In genomic region chr1:10048601-10049000, GRCh38 we compare ENCODE assay signal across 18 cellular contexts. TPM values are rescaled to one million over a fixed set of nuclear protein-coding genes. Genes with fewer than 3 reads are reported as not detected.
DNase-seq lines count a peak whose midpoint lies in the region; ATAC-seq and TF ChIP-seq lines count a peak whose summit lies in the region.
"Had no signal": no experiment of that assay in that cellular context is flagged by ENCODE, and none has a peak within 500 bp of the region (broad histone marks: within the 10 kb centered on the region; RNA-seq: fewer than 3 reads in every experiment).

No MANE protein-coding gene starts in this region.

- 83% methylated on average over 2 of the region's 3 CpGs; no CpG with 5 or more reads in 1 of the 2 experiments for WGBS in IMR-90 (ENCODE audit: extremely low coverage in 2 of 2, insufficient read length in 1 of 2), 2 experiments

- no peak overlapping the region for H3K56ac ChIP-seq in IMR-90 (ENCODE audit: extremely low read depth, insufficient read depth, low read length)

- POLR2A ChIA-PET in IMR-90 (lab: Charles Lee; ENCODE audit: unreplicated experiment), result no interaction called here

- no peaks in the 10 kb centered on the region for H3K9me3 ChIP-seq in IMR-90 (ENCODE audit: control insufficient read depth, insufficient read depth, low read length)
- H3K9me3 ChIP-seq: A549, Caco-2 had no signal

- no peak overlapping the region for H2BK20ac ChIP-seq in IMR-90 (ENCODE audit: low read depth, low read length)

- no peak overlapping the region for H2BK15ac ChIP-seq in IMR-90 (ENCODE audit: low read depth, low read length)

- no peak overlapping the region for H3K9ac ChIP-seq in IMR-90 (ENCODE audit: low read depth, low read length)

- dilution Hi-C loops in IMR-90 (cut with HindIII; ENCODE audit: low sequenced_read_pairs, unreplicated experiment), result no loop called here

- H3K4me1 Mint-ChIP-seq in activated T-cell treated with anti-CD3 and anti-CD28 coated beads, Interleukin-2, amount 50 U/mL, for 72 hours (ENCODE audit: low read depth), result peaks cover 26% of the 10 kb centered on the region
- peaks cover 41% of the 10 kb centered on the region for H3K4me1 Mint-ChIP-seq in stimulated activated effector memory CD8-positive, alpha-beta T cell treated with anti-CD3 and anti-CD28 coated beads, Interleukin-12 subunit alpha, Interleukin-12 subunit beta, amount 100 ng/mL, for 72 hours

- H4K91ac ChIP-seq in IMR-90 (ENCODE audit: insufficient read depth, low read depth, low read length), result no peak overlapping the region

- intact Hi-C loops in IMR-90 (cut with micrococcal nuclease), result no loop called here

- in situ Hi-C loops in IMR-90 (cut with MboI; ENCODE audit: low sequenced_read_pairs), result no loop called here

- peaks cover 52 to 94% of the 10 kb centered on the region in 2 experiments for H3K79me1 ChIP-seq in IMR-90 (ENCODE audit: low read depth in 1 of 2, low read length in 2 of 2)

- no peak overlapping the region for H3K4me3 ChIP-seq in IMR-90 (ENCODE audit: insufficient read depth, low read depth, low read length)
- H3K4me3 ChIP-seq: A549, GM12878 had no signal

- H2AK9ac ChIP-seq in IMR-90 (replicated peaks; ENCODE audit: low read depth, low read length, poor library complexity), result no peak overlapping the region

- no peak for TF ChIP-seq RAD21 in IMR-90 (IDR thresholded peaks at IDR 0.05; ENCODE audit: low read length)

- H3K27ac ChIP-seq in IMR-90 (ENCODE audit: insufficient read depth, low read length), result no peak overlapping the region
- no peak overlapping the region for H3K27ac ChIP-seq in foreskin keratinocyte
- H3K27ac ChIP-seq: 22Rv1, A549 had no signal

- H3K9me1 ChIP-seq in IMR-90 (ENCODE audit: insufficient read depth, low read length), result peaks cover 35% of the 10 kb centered on the region

- no peak for DNase-seq in activated T-cell treated with anti-CD3 and anti-CD28 coated beads, Interleukin-2, amount 50 U/mL, for 72 hours
- DNase-seq in activated T-cell treated with anti-CD3 and anti-CD28 coated beads for 4 hours, result no peak
- DNase-seq in IMR-90, result no peak
- peak; percentile 77 for DNase-seq in cerebellum (ENCODE audit: low spot score)
- no peak for DNase-seq in stimulated activated effector memory CD8-positive, alpha-beta T cell treated with anti-CD3 and anti-CD28 coated beads, Interleukin-12 subunit alpha, Interleukin-12 subunit beta, amount 100 ng/mL, for 72 hours (ENCODE audit: low spot score in 2 of 2)
- DNase-seq in foreskin keratinocyte, result no peak
- DNase-seq in CD1c-positive myeloid dendritic cell (ENCODE audit: extremely low spot score), result no peak
- DNase-seq in NCI-H2196 treated with DMSO at 0.1 percent for 48 hours (lab: John Stamatoyannopoulos, UW; ENCODE audit: unreplicated experiment), result no peak
- DNase-seq: AML-193, Caco-2, DMS79 treated with DMSO at 0.1 percent for 48 hours, GOT3, H7 had no signal

- H3K36me3 Mint-ChIP-seq in activated T-cell treated with anti-CD3 and anti-CD28 coated beads, Interleukin-2, amount 50 U/mL, for 72 hours (ENCODE audit: insufficient read depth in 2 of 2), result peaks cover 0 to 7% of the 10 kb centered on the region in 2 donors
- H3K36me3 Mint-ChIP-seq in stimulated activated effector memory CD8-positive, alpha-beta T cell treated with anti-CD3 and anti-CD28 coated beads, Interleukin-12 subunit alpha, Interleukin-12 subunit beta, amount 100 ng/mL, for 72 hours, result peaks cover 35% of the 10 kb centered on the region

- TF ChIP-seq POLR2A in IMR-90 (IDR thresholded peaks at IDR 0.05; ENCODE audit: low read depth, low read length), result no peak

- H3K27me3 ChIP-seq in IMR-90 (ENCODE audit: control insufficient read depth, insufficient read depth, low read length) (no peaks in the 10 kb centered on the region), foreskin keratinocyte (no peaks in the 10 kb centered on the region)

- peak overlapping the region; percentile 14 for H3K27ac Mint-ChIP-seq in activated T-cell treated with anti-CD3 and anti-CD28 coated beads, Interleukin-2, amount 50 U/mL, for 72 hours
- H3K27ac Mint-ChIP-seq in stimulated activated effector memory CD8-positive, alpha-beta T cell treated with anti-CD3 and anti-CD28 coated beads, Interleukin-12 subunit alpha, Interleukin-12 subunit beta, amount 100 ng/mL, for 72 hours, result peak overlapping the region; percentile 66

- no peak overlapping the region for H4K8ac ChIP-seq in IMR-90 (ENCODE audit: low read depth in 2 of 2, low read length in 2 of 2)

- H3K23ac ChIP-seq in IMR-90 (ENCODE audit: low read depth, low read length), result no peak overlapping the region

- no peak for TF ChIP-seq CTCF in IMR-90 (conservative IDR thresholded peaks at IDR 0.05; ENCODE audit: low read depth, low read length)
- no peak for TF ChIP-seq CTCF in foreskin keratinocyte (conservative IDR thresholded peaks at IDR 0.05)

- no peak overlapping the region for H2AFZ ChIP-seq in IMR-90 (replicated peaks; ENCODE audit: low read length, poor library complexity)

- no peak overlapping the region for H3K18ac ChIP-seq in IMR-90 (ENCODE audit: low read depth, low read length)

- peaks cover 3% of the 10 kb centered on the region; the same call in 1 of the 2 replicates for H3K36me3 ChIP-seq in IMR-90 (ENCODE audit: control insufficient read depth, insufficient read depth, low read length)

- H3K9me3 Mint-ChIP-seq in activated T-cell treated with anti-CD3 and anti-CD28 coated beads, Interleukin-2, amount 50 U/mL, for 72 hours, result no peaks in the 10 kb centered on the region
- H3K9me3 Mint-ChIP-seq in stimulated activated effector memory CD8-positive, alpha-beta T cell treated with anti-CD3 and anti-CD28 coated beads, Interleukin-12 subunit alpha, Interleukin-12 subunit beta, amount 100 ng/mL, for 72 hours, result no peaks in the 10 kb centered on the region
- H3K9me3 Mint-ChIP-seq: CD14-positive monocyte had no signal

- H3K27me3 Mint-ChIP-seq in activated T-cell treated with anti-CD3 and anti-CD28 coated beads, Interleukin-2, amount 50 U/mL, for 72 hours (ENCODE audit: low read depth), result no peaks in the 10 kb centered on the region

- H3K4ac ChIP-seq in IMR-90 (ENCODE audit: low read depth, low read length), result no peak overlapping the region

- ATAC-seq in activated T-cell treated with anti-CD3 and anti-CD28 coated beads, Interleukin-2, amount 50 U/mL, for 72 hours (replicated peaks in 1 of 2), result no peak
- ATAC-seq in IMR-90 (ENCODE audit: low read depth) (no peak), foreskin keratinocyte (no peak)
- no peak for ATAC-seq in stimulated activated effector memory CD8-positive, alpha-beta T cell treated with anti-CD3 and anti-CD28 coated beads, Interleukin-12 subunit alpha, Interleukin-12 subunit beta, amount 100 ng/mL, for 72 hours
- ATAC-seq: A549, GM12878, HepG2 had no signal

- H3K14ac ChIP-seq in IMR-90 (replicated peaks; ENCODE audit: low read depth, low read length), result 0 out of 2 replicates have a peak overlapping the region, but pooled peaks have one; percentile 30

- no peak overlapping the region for H4K5ac ChIP-seq in IMR-90 (ENCODE audit: low read depth, low read length)

- BruUV-seq in IMR-90 (replicated peaks; lab: Mats Ljungman, UMichigan), result no TSS peak

- no peak overlapping the region for H2BK120ac ChIP-seq in IMR-90 (ENCODE audit: low read depth, low read length)

- H3K4me1 ChIP-seq in IMR-90 (ENCODE audit: control insufficient read depth, insufficient read depth, low read length) (peaks cover 13% of the 10 kb centered on the region), foreskin keratinocyte (peaks cover 6% of the 10 kb centered on the region)
- H3K4me1 ChIP-seq: Caco-2 had no signal

- H4K20me1 ChIP-seq in IMR-90 (ENCODE audit: insufficient read depth, low read length), result peaks cover 67% of the 10 kb centered on the region

- H2AK5ac ChIP-seq in IMR-90 (ENCODE audit: low read depth, low read length), result no peak overlapping the region

- CTCF ChIA-PET in IMR-90 (lab: Yijun Ruan, JAX), result no interaction called here

- H3K4me2 ChIP-seq in IMR-90 (ENCODE audit: low read depth, low read length), result no peak overlapping the region
- H3K4me2 ChIP-seq: A549 had no signal

- H3K4me3 Mint-ChIP-seq in activated T-cell treated with anti-CD3 and anti-CD28 coated beads, Interleukin-2, amount 50 U/mL, for 72 hours, result no peak overlapping the region
- no peak overlapping the region for H3K4me3 Mint-ChIP-seq in stimulated activated effector memory CD8-positive, alpha-beta T cell treated with anti-CD3 and anti-CD28 coated beads, Interleukin-12 subunit alpha, Interleukin-12 subunit beta, amount 100 ng/mL, for 72 hours
- H3K4me3 Mint-ChIP-seq: CD14-positive monocyte had no signal

- no peak overlapping the region for H2BK5ac ChIP-seq in IMR-90 (ENCODE audit: low read depth, low read length, poor library complexity, severe bottlenecking)

TF ChIP-seq in IMR-90, 13 proteins besides CTCF, POLR2A, EP300 and RAD21:
- TF ChIP-seq CHD1 (IDR thresholded peaks at IDR 0.05; ENCODE audit: low read depth, low read length), result no peak

RNA-seq across cellular contexts. Expression of gene UBE4B, which starts 15.8 kb away (rescaled TPM):
- 10 to 100 TPM; 24.7 to 25.6 TPM for total RNA-seq in activated T-cell treated with anti-CD3 and anti-CD28 coated beads, Interleukin-2, amount 50 U/mL, for 72 hours
- total RNA-seq in IMR-90 (2012; rRNA removed), result 39.3 and 41.9 TPM in 2 replicates
- polyA plus RNA-seq in IMR-90 (2012; rRNA removed), result 24.6 and 26.5 TPM in 2 replicates
- 13.6 and 17.6 TPM in 2 replicates for polyA plus RNA-seq in IMR-90 (2012; cell fraction: cytosol; rRNA removed)
- 28.2 and 61.0 TPM in 2 replicates for polyA plus RNA-seq in IMR-90 (2012; cell fraction: nucleus; rRNA removed; ENCODE audit: low replicate concordance)
- total RNA-seq in cerebellum, result 38.0 TPM
- total RNA-seq in foreskin keratinocyte, result 36.2 and 37.2 TPM in 2 replicates
- 11.4 and 13.2 TPM in 2 replicates for polyA plus RNA-seq in foreskin keratinocyte

RNA-seq across cellular contexts. Expression of gene RBP7, which starts 51.6 kb away (rescaled TPM):
- not detected for total RNA-seq in activated T-cell treated with anti-CD3 and anti-CD28 coated beads, Interleukin-2, amount 50 U/mL, for 72 hours
- total RNA-seq in IMR-90 (2012; rRNA removed) (not detected in 2 replicates), cerebellum (not detected), foreskin keratinocyte (3.6 and 6.7 TPM in 2 replicates)
- polyA plus RNA-seq in IMR-90 (2012; rRNA removed) (0.17 and 0.29 TPM in 2 replicates), foreskin keratinocyte (7.0 and 11.3 TPM in 2 replicates)
- polyA plus RNA-seq in IMR-90 (2012; cell fraction: cytosol; rRNA removed), result 0.09 and 0.21 TPM in 2 replicates
- not detected in 2 replicates for polyA plus RNA-seq in IMR-90 (2012; cell fraction: nucleus; rRNA removed; ENCODE audit: low replicate concordance)
- total RNA-seq: GM12878 had no signal
